Comparison of ENCODE assay signal across 18 cellular contexts in the genomic region with DNA sequence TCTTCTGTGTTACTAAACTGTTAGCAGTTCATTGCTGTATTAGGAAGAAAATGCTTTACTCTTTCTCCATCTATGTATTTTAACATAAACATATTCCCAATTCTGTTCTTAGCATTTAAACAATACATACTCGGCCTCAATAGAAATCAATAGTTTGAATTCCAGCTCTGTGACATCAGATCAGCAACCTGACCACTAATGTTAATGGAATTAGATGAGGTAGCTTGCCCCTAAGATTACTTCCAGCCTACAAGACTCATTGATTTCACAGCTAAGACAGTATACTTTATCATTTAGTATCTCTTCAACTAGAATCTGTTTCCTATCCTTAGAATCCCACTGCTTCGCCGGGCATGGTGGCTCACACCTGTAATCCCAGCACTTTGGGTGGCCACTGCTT.
"Had no signal": no experiment of that assay in that cellular context is flagged by ENCODE, and none has a peak within 500 bp of the region (broad histone marks: within the 10 kb centered on the region; RNA-seq: fewer than 3 reads in every experiment).

No MANE protein-coding gene starts in this region.

- H3K27ac ChIP-seq: cardiac muscle cell, thyroid gland had no signal

- H3K27me3 ChIP-seq: cardiac muscle cell, thyroid gland had no signal

- H3K27me3 Mint-ChIP-seq: activated CD4-positive, alpha-beta T cell treated with anti-CD3 and anti-CD28 coated beads, Interleukin-2, amount 10 ng/mL, durations not matched to agents 7 days and 5 days; activated T-cell treated with anti-CD3 and anti-CD28 coated beads, Interleukin-2, amount 50 U/mL, for 24 hours had no signal

- FAIRE-seq: keratinocyte had no signal

- H3K9me3 ChIP-seq: thyroid gland had no signal

- H3K4me3 ChIP-seq: cardiac muscle cell, thyroid gland had no signal

- H3K4me1 ChIP-seq: thyroid gland had no signal

- H3K27ac Mint-ChIP-seq: activated CD4-positive, alpha-beta T cell treated with anti-CD3 and anti-CD28 coated beads, Interleukin-2, amount 10 ng/mL, durations not matched to agents 7 days and 5 days; activated CD8-positive, alpha-beta T cell treated with anti-CD3 and anti-CD28 coated beads, Interleukin-2, amount 10 ng/mL, durations not matched to agents 7 days and 5 days; activated T-cell treated with anti-CD3 and anti-CD28 coated beads, Interleukin-2, amount 50 U/mL, for 24 hours; activated T-helper 2 cell treated with anti-CD3 and anti-CD28 coated beads, Interferon-gamma antibody, Interleukin-2, Interleukin-4, amounts not matched to agents 10 μg/mL and 5 μg/mL and 100 μg/mL, durations not matched to agents 14 hours and 24 hours and 36 hours had no signal

- H3K9me3 Mint-ChIP-seq: activated CD4-positive, alpha-beta T cell treated with anti-CD3 and anti-CD28 coated beads, Interleukin-2, amount 10 ng/mL, durations not matched to agents 7 days and 5 days; activated T-cell treated with anti-CD3 and anti-CD28 coated beads, Interleukin-2, amount 50 U/mL, for 24 hours; activated T-helper 2 cell treated with anti-CD3 and anti-CD28 coated beads, Interferon-gamma antibody, Interleukin-2, Interleukin-4, amounts not matched to agents 10 μg/mL and 5 μg/mL and 100 μg/mL, durations not matched to agents 14 hours and 24 hours and 36 hours had no signal

- DNase-seq: activated CD4-positive, alpha-beta T cell treated with anti-CD3 and anti-CD28 coated beads, Interleukin-2, amount 10 ng/mL, durations not matched to agents 7 days and 5 days; activated CD4-positive, CD25-positive, alpha-beta regulatory T cell; activated CD8-positive, alpha-beta T cell treated with anti-CD3 and anti-CD28 coated beads, Interleukin-2, amount 10 ng/mL, durations not matched to agents 7 days and 5 days; activated naive CD4-positive, alpha-beta T cell treated with Interleukin-2 at 50 U/mL for 16 hours; activated T-cell treated with anti-CD3 and anti-CD28 coated beads, Interleukin-2, amount 50 U/mL, for 24 hours; anterior cingulate cortex; dermis blood vessel endothelial cell; effector memory CD4-positive, alpha-beta T cell; foreskin melanocyte; glutamatergic neuron; hippocampal formation; stimulated activated CD4-positive, alpha-beta T cell treated with anti-CD3 and anti-CD28 coated beads, Interleukin-2, amount 100 ng/mL, for 24 hours; stimulated activated naive CD4-positive, alpha-beta T cell treated with Interleukin-2 at 50 U/mL for 16 hours; thyroid gland had no signal

- ATAC-seq: activated CD8-positive, alpha-beta T cell treated with anti-CD3 and anti-CD28 coated beads, Interleukin-2, amount 10 ng/mL, durations not matched to agents 7 days and 5 days; left lobe of liver had no signal

- H3K4me3 Mint-ChIP-seq: activated CD4-positive, alpha-beta T cell treated with anti-CD3 and anti-CD28 coated beads, Interleukin-2, amount 10 ng/mL, durations not matched to agents 7 days and 5 days; activated CD8-positive, alpha-beta T cell treated with anti-CD3 and anti-CD28 coated beads, Interleukin-2, amount 10 ng/mL, durations not matched to agents 7 days and 5 days; activated T-cell treated with anti-CD3 and anti-CD28 coated beads, Interleukin-2, amount 50 U/mL, for 24 hours had no signal
